In genomic region chr1:14952626-14953314, GRCh38 we compare ENCODE assay signal across 26 cellular contexts.
DNase-seq lines count a peak whose midpoint lies in the region; ATAC-seq, FAIRE-seq and TF ChIP-seq lines count a peak whose summit lies in the region.
"Had no signal": no experiment of that assay in that cellular context is flagged by ENCODE, and none has a peak within 500 bp of the region (broad histone marks: within the 10 kb centered on the region; RNA-seq: fewer than 3 reads in every experiment).

No MANE protein-coding gene starts in this region.

- no peaks in the 10 kb centered on the region for H3K36me3 Mint-ChIP-seq in activated T-helper 1 cell treated with anti-CD3 and anti-CD28 coated beads, Interleukin-12 subunit alpha, Interleukin-12 subunit beta, Interleukin-2, Interleukin-4 antibody, amounts not matched to agents 30 ng/mL and 10 ng/mL and 1 ng/mL, durations not matched to agents 14 hours and 24 hours and 36 hours (ENCODE audit: low read depth)
- H3K36me3 Mint-ChIP-seq: CD14-positive monocyte, naive B cell, T-cell had no signal

- peaks cover 2% of the 10 kb centered on the region for H3K79me1 ChIP-seq in trophoblast cell (ENCODE audit: low read length)

- no peak overlapping the region for H3K9ac ChIP-seq in trophoblast cell (ENCODE audit: low read length)

- no peaks in the 10 kb centered on the region for H3K27me3 Mint-ChIP-seq in activated T-helper 1 cell treated with anti-CD3 and anti-CD28 coated beads, Interleukin-12 subunit alpha, Interleukin-12 subunit beta, Interleukin-2, Interleukin-4 antibody, amounts not matched to agents 30 ng/mL and 10 ng/mL and 1 ng/mL, durations not matched to agents 14 hours and 24 hours and 36 hours (ENCODE audit: insufficient read depth)
- H3K27me3 Mint-ChIP-seq: naive B cell had no signal

- H4K12ac ChIP-seq in trophoblast cell (ENCODE audit: low read depth, low read length) = no peak overlapping the region

- FAIRE-seq in H54 (lab: Jason Lieb, UNC) = peak; percentile 61
- FAIRE-seq: D721Med had no signal

- H2BK12ac ChIP-seq in trophoblast cell (ENCODE audit: low read length) = no peak overlapping the region

- H3K4me1 ChIP-seq in trophoblast cell (ENCODE audit: control insufficient read depth in 1 of 2, insufficient read depth in 2 of 2, low read length in 2 of 2) = peaks cover 9 to 12% of the 10 kb centered on the region in 2 experiments
- H3K4me1 ChIP-seq: Peyer's patch, SJSA1 had no signal

- no peaks in the 10 kb centered on the region for H3K27me3 ChIP-seq in trophoblast cell (ENCODE audit: insufficient read depth, low read length)
- H3K27me3 ChIP-seq: Peyer's patch, SJSA1 had no signal

- intact Hi-C loops in left colon (cut with DNase I, micrococcal nuclease) = no loop called here
- intact Hi-C loops in activated T-helper 1 cell treated with anti-CD3 and anti-CD28 coated beads, Interleukin-12 subunit alpha, Interleukin-12 subunit beta, Interleukin-2, Interleukin-4 antibody, amounts not matched to agents 30 ng/mL and 10 ng/mL and 1 ng/mL, durations not matched to agents 14 hours and 24 hours and 36 hours (cut with micrococcal nuclease) = no loop called here

- H3K27ac ChIP-seq in trophoblast cell (ENCODE audit: low read depth, low read length) = no peak overlapping the region
- H3K27ac ChIP-seq: coronary artery, Peyer's patch, SJSA1 had no signal

- no peak overlapping the region for H4K91ac ChIP-seq in trophoblast cell (ENCODE audit: low read depth, low read length)

- DNase-seq in H54 (ENCODE audit: insufficient read length, low spot score) = peak; percentile 55
- peak; percentile 33 for DNase-seq in astrocyte of the hippocampus (ENCODE audit: low read depth, low spot score)
- no peak for DNase-seq in left colon
- no peak for DNase-seq in trophoblast cell
- no peak for DNase-seq in activated T-helper 1 cell treated with anti-CD3 and anti-CD28 coated beads, Interleukin-12 subunit alpha, Interleukin-12 subunit beta, Interleukin-2, Interleukin-4 antibody, amounts not matched to agents 30 ng/mL and 10 ng/mL and 1 ng/mL, durations not matched to agents 14 hours and 24 hours and 36 hours (ENCODE audit: low spot score)
- DNase-seq: activated CD4-positive, alpha-beta T cell treated with anti-CD3 and anti-CD28 coated beads for 1 hour; activated CD8-positive, alpha-beta T cell treated with anti-CD3 and anti-CD28 coated beads, Interleukin-2, amount 10 ng/mL, durations not matched to agents 7 days and 5 days; activated naive CD4-positive, alpha-beta T cell; activated T-cell treated with anti-CD3 and anti-CD28 coated beads, Interleukin-2, amount 50 U/mL, for 1 hour; KG1; kidney glomerular epithelial cell; mesendoderm; naive B cell; NCI-H524 treated with DMSO at 0.1 percent for 48 hours; occipital lobe; Peyer's patch; stimulated activated CD4-positive, alpha-beta T cell treated with anti-CD3 and anti-CD28 coated beads, Interleukin-4, amount 100 ng/mL, for 1 hour; stimulated activated naive CD4-positive, alpha-beta T cell treated with Interleukin-2 at 50 U/mL for 16 hours; T-cell had no signal

- no peak overlapping the region for H3K23ac ChIP-seq in trophoblast cell (ENCODE audit: low read length)

- no peak overlapping the region for H3K4me3 Mint-ChIP-seq in activated T-helper 1 cell treated with anti-CD3 and anti-CD28 coated beads, Interleukin-12 subunit alpha, Interleukin-12 subunit beta, Interleukin-2, Interleukin-4 antibody, amounts not matched to agents 30 ng/mL and 10 ng/mL and 1 ng/mL, durations not matched to agents 14 hours and 24 hours and 36 hours
- H3K4me3 Mint-ChIP-seq: activated CD8-positive, alpha-beta T cell treated with anti-CD3 and anti-CD28 coated beads, Interleukin-2, amount 10 ng/mL, durations not matched to agents 7 days and 5 days; CD14-positive monocyte; naive B cell; T-cell had no signal

- peaks cover 14 to 21% of the 10 kb centered on the region in 2 experiments for H3K36me3 ChIP-seq in trophoblast cell (ENCODE audit: control insufficient read depth in 1 of 2, insufficient read depth in 2 of 2, low read length in 2 of 2)
- H3K36me3 ChIP-seq: Peyer's patch, SJSA1 had no signal

- no peak overlapping the region for H3K27ac Mint-ChIP-seq in activated T-helper 1 cell treated with anti-CD3 and anti-CD28 coated beads, Interleukin-12 subunit alpha, Interleukin-12 subunit beta, Interleukin-2, Interleukin-4 antibody, amounts not matched to agents 30 ng/mL and 10 ng/mL and 1 ng/mL, durations not matched to agents 14 hours and 24 hours and 36 hours
- H3K27ac Mint-ChIP-seq: activated CD8-positive, alpha-beta T cell treated with anti-CD3 and anti-CD28 coated beads, Interleukin-2, amount 10 ng/mL, durations not matched to agents 7 days and 5 days; CD14-positive monocyte; naive B cell; T-cell had no signal

- ATAC-seq in left colon = peak; percentile 45
- no peak for ATAC-seq in GM19023 (IDR thresholded peaks at IDR 0.05; ENCODE audit: unreplicated experiment)
- ATAC-seq in GM19395 (IDR thresholded peaks at IDR 0.05; ENCODE audit: unreplicated experiment) = no peak
- ATAC-seq in HG03457 (IDR thresholded peaks at IDR 0.05; ENCODE audit: unreplicated experiment) = no peak
- ATAC-seq: activated CD8-positive, alpha-beta T cell treated with anti-CD3 and anti-CD28 coated beads, Interleukin-2, amount 10 ng/mL, durations not matched to agents 7 days and 5 days; T-cell had no signal

- H3K4ac ChIP-seq in trophoblast cell (ENCODE audit: low read depth, low read length) = no peak overlapping the region

- H2BK5ac ChIP-seq in trophoblast cell (ENCODE audit: low read depth, low read length, poor library complexity) = no peak overlapping the region

- H3K14ac ChIP-seq in trophoblast cell (ENCODE audit: low read length) = no peak overlapping the region

- H2AK5ac ChIP-seq in trophoblast cell (ENCODE audit: low read length) = no peak overlapping the region

- no peak overlapping the region for H2BK120ac ChIP-seq in trophoblast cell (ENCODE audit: insufficient read depth, low read length, poor library complexity)

- no peak overlapping the region for H2AFZ ChIP-seq in trophoblast cell (ENCODE audit: insufficient read depth, low read length, poor library complexity)

- no peak overlapping the region for H3K4me3 ChIP-seq in trophoblast cell (ENCODE audit: low read depth, low read length)
- H3K4me3 ChIP-seq: coronary artery, Peyer's patch, SJSA1 had no signal

- TF ChIP-seq POLR2A in H54 (IDR thresholded peaks at IDR 0.05; ENCODE audit: low read depth, low read length) = no peak

- no peak overlapping the region for H4K8ac ChIP-seq in trophoblast cell (ENCODE audit: low read depth, low read length)

- H3K9me3 Mint-ChIP-seq in activated T-helper 1 cell treated with anti-CD3 and anti-CD28 coated beads, Interleukin-12 subunit alpha, Interleukin-12 subunit beta, Interleukin-2, Interleukin-4 antibody, amounts not matched to agents 30 ng/mL and 10 ng/mL and 1 ng/mL, durations not matched to agents 14 hours and 24 hours and 36 hours = no peaks in the 10 kb centered on the region
- H3K9me3 Mint-ChIP-seq: T-cell had no signal

- no peaks in the 10 kb centered on the region for H3K79me2 ChIP-seq in trophoblast cell (ENCODE audit: control insufficient read depth, insufficient read depth, low read length, poor library complexity)

- no peak overlapping the region for H3K4me2 ChIP-seq in trophoblast cell (ENCODE audit: low read length)

- peak overlapping the region; percentile 2 for H3K18ac ChIP-seq in trophoblast cell (ENCODE audit: low read length)

- H3K4me1 Mint-ChIP-seq in activated T-helper 1 cell treated with anti-CD3 and anti-CD28 coated beads, Interleukin-12 subunit alpha, Interleukin-12 subunit beta, Interleukin-2, Interleukin-4 antibody, amounts not matched to agents 30 ng/mL and 10 ng/mL and 1 ng/mL, durations not matched to agents 14 hours and 24 hours and 36 hours (ENCODE audit: low read depth) = no peaks in the 10 kb centered on the region
- H3K4me1 Mint-ChIP-seq: CD14-positive monocyte, naive B cell, T-cell had no signal

- WGBS in trophoblast cell (ENCODE audit: extremely low coverage, insufficient coverage, insufficient read length) = no CpG with 5 or more reads among the region's 11 CpGs

- H3K9me3 ChIP-seq in trophoblast cell (ENCODE audit: insufficient read depth, low read depth, low read length) = peaks cover 8% of the 10 kb centered on the region
- H3K9me3 ChIP-seq: Peyer's patch, SJSA1 had no signal

Comparison
In these comparisons a context has a peak if more than half of its experiments do, and no peak if none do; other contexts are left out.
1. DNase-seq: peak in H54 (single experiment) and astrocyte of the hippocampus (single experiment); none in left colon (0 of 2), trophoblast cell (0 of 2) and activated T-helper 1 cell treated with anti-CD3 and anti-CD28 coated beads, Interleukin-12 subunit alpha, Interleukin-12 subunit beta, Interleukin-2, Interleukin-4 antibody, amounts not matched to agents 30 ng/mL and 10 ng/mL and 1 ng/mL, durations not matched to agents 14 hours and 24 hours and 36 hours (single experiment).